In genomic region chr13:73081256-73081915, GRCh38 we compare ENCODE assay signal across 23 cellular contexts. TPM values are rescaled to one million over a fixed set of nuclear protein-coding genes. Genes with fewer than 3 reads are reported as not detected.
DNase-seq lines count a peak whose midpoint lies in the region; ATAC-seq, FAIRE-seq and TF ChIP-seq lines count a peak whose summit lies in the region.
"Had no signal": no experiment of that assay in that cellular context is flagged by ENCODE, and none has a peak within 500 bp of the region (broad histone marks: within the 10 kb centered on the region; RNA-seq: fewer than 3 reads in every experiment).

No MANE protein-coding gene starts in this region.

- no peaks in the 10 kb centered on the region for H3K79me2 ChIP-seq in H1 (ENCODE audit: control insufficient read depth in 1 of 2, insufficient read depth in 2 of 2, low read length in 2 of 2)

- CTCF ChIA-PET in H1 (lab: Charles Lee; ENCODE audit: partially characterized antibody) = no interaction called here

- H3K14ac ChIP-seq in H1 (ENCODE audit: insufficient read length) = no peak overlapping the region

- no peak overlapping the region for H4K5ac ChIP-seq in H1 (ENCODE audit: insufficient read length, low read depth, low read length)

- H3K36me3 ChIP-seq in H1 (ENCODE audit: control insufficient read depth in 2 of 4, insufficient read depth in 4 of 4, low read length in 3 of 4) = no peaks in the 10 kb centered on the region
- H3K36me3 ChIP-seq in small intestine (ENCODE audit: control insufficient read depth in 2 of 2, insufficient read depth in 2 of 2, low read length in 2 of 2) = no peaks in the 10 kb centered on the region
- peaks cover 12% of the 10 kb centered on the region for H3K36me3 ChIP-seq in MG63
- peaks cover 0 to 5% (median 0%) of the 10 kb centered on the region in 9 donors for H3K36me3 ChIP-seq in heart left ventricle
- H3K36me3 ChIP-seq: BLaER1, Peyer's patch had no signal

- no peak overlapping the region for H3K23ac ChIP-seq in H1 (ENCODE audit: insufficient read length)

- H2BK15ac ChIP-seq in H1 (ENCODE audit: low read length) = 0 out of 2 replicates have a peak overlapping the region, but pooled peaks have one; percentile 54

- H3K9me3 ChIP-seq in H1 (ENCODE audit: insufficient read depth in 2 of 2, low read depth in 1 of 2, low read length in 1 of 2) = no peaks in the 10 kb centered on the region
- H3K9me3 ChIP-seq in small intestine (ENCODE audit: control insufficient read depth, low read depth) = no peaks in the 10 kb centered on the region
- H3K9me3 ChIP-seq in MG63 = no peaks in the 10 kb centered on the region
- no peaks in the 10 kb centered on the region for H3K9me3 ChIP-seq in heart left ventricle
- H3K9me3 ChIP-seq: BLaER1, Peyer's patch had no signal

- H2AFZ ChIP-seq in H1 (ENCODE audit: low read length) = no peak overlapping the region
- H2AFZ ChIP-seq: GM23338 had no signal

- no peaks in the 10 kb centered on the region for H4K20me1 ChIP-seq in H1 (replicated peaks in 1 of 2; ENCODE audit: control insufficient read depth in 1 of 2, insufficient read depth in 2 of 2, low read length in 2 of 2)
- H4K20me1 ChIP-seq: BLaER1 had no signal

- TF ChIP-seq POLR2A in H1 (IDR thresholded peaks at IDR 0.05; ENCODE audit: control extremely low read depth in 1 of 2, low read depth in 2 of 2, low read length in 2 of 2) (no peak), heart left ventricle (IDR thresholded peaks at IDR 0.05) (no peak)

- no peak overlapping the region for H2AK5ac ChIP-seq in H1 (ENCODE audit: low read depth, low read length)

- TF ChIP-seq EP300 in H1 (IDR thresholded peaks at IDR 0.05; ENCODE audit: borderline replicate concordance in 1 of 2, low read depth in 2 of 2, low read length in 2 of 2) = no peak

- no peak overlapping the region for H3K4me2 ChIP-seq in H1 (ENCODE audit: insufficient read depth in 1 of 2, low read depth in 2 of 2, low read length in 2 of 2)
- H3K4me2 ChIP-seq: BLaER1, GM23338 had no signal

- no peak overlapping the region for H3K9ac ChIP-seq in H1 (replicated peaks in 1 of 4; ENCODE audit: extremely low read depth in 1 of 4, low read depth in 3 of 4, low read length in 3 of 4)
- H3K9ac ChIP-seq: BLaER1 had no signal

- TF ChIP-seq CTCF in H1 (IDR thresholded peaks at IDR 0.05; ENCODE audit: control extremely low read depth in 1 of 3, insufficient read depth in 1 of 3, low read depth in 1 of 3, low read length in 3 of 3) (no peak), heart left ventricle (IDR thresholded peaks at IDR 0.05) (no peak)

- H2BK120ac ChIP-seq in H1 (replicated peaks; ENCODE audit: low read depth, low read length) = no peak overlapping the region

- no peak for TF ChIP-seq RAD21 in H1 (IDR thresholded peaks at IDR 0.05 in 1 of 2, conservative IDR thresholded peaks at IDR 0.05 in 1 of 2; ENCODE audit: low read depth in 2 of 2, low read length in 2 of 2)

- no peak overlapping the region for H4K91ac ChIP-seq in H1 (replicated peaks; ENCODE audit: insufficient read length, low read length)

- FAIRE-seq in H1 (lab: Jason Lieb, UNC) (no peak), small intestine (lab: Jason Lieb, UNC) (no peak)
- FAIRE-seq: A204.1, D721Med, GM18507, K562 had no signal

- no peak for ATAC-seq in stimulated activated naive CD8-positive, alpha-beta T cell treated with anti-CD3 and anti-CD28 coated beads, Interleukin-15, Interleukin-2, amounts not matched to agents 100 U/mL and 50 U/mL, for 24 hours
- ATAC-seq in heart left ventricle = no peak
- ATAC-seq: CD8-positive, alpha-beta T cell; GM12878; GM23338; K562 had no signal

- no peak overlapping the region for H3K56ac ChIP-seq in H1 (replicated peaks; ENCODE audit: insufficient read length, low read depth, low read length)

- no peaks in the 10 kb centered on the region for H3K79me1 ChIP-seq in H1 (ENCODE audit: low read depth, low read length)

- intact Hi-C loops in heart left ventricle (cut with DNase I) = no loop called here

- H2BK12ac ChIP-seq in H1 (ENCODE audit: low read depth, low read length) = no peak overlapping the region

- H3K27ac ChIP-seq in H1 (ENCODE audit: low read depth, low read length) = no peak overlapping the region
- H3K27ac ChIP-seq in small intestine (ENCODE audit: low read depth in 1 of 2, low read length in 1 of 2) = no peak overlapping the region
- no peak overlapping the region for H3K27ac ChIP-seq in heart left ventricle
- H3K27ac ChIP-seq: BLaER1 had no signal

- POLR2A ChIA-PET in H1 (lab: Charles Lee; ENCODE audit: partially characterized antibody) = interaction anchor here (0.6 kb wide), 1 partner anchor 115 kb away, joined by 4 read pairs; no protein-coding TSS in a partner anchor

- DNase-seq in HT-29 (ENCODE audit: low spot score) (peak; percentile 65), H1 (ENCODE audit: low read depth in 1 of 2, low spot score in 2 of 2) (no peak), kidney tubule cell (ENCODE audit: low spot score) (peak; percentile 20), small intestine (peak; percentile 70), MG63 (no peak), LoVo (ENCODE audit: low spot score) (no peak), heart left ventricle (no peak)
- DNase-seq in stimulated activated naive CD8-positive, alpha-beta T cell treated with anti-CD3 and anti-CD28 coated beads, Interleukin-15, Interleukin-2, amounts not matched to agents 100 U/mL and 50 U/mL, for 24 hours = no peak
- DNase-seq: CD8-positive, alpha-beta T cell; DND-41; GDM1; NCI-H1092; NCI-H2081 treated with DMSO at 0.1 percent for 48 hours; NCI-H524; Peyer's patch; SHP77 treated with DMSO at 0.1 percent for 48 hours had no signal

- no peaks in the 10 kb centered on the region for H3K23me2 ChIP-seq in H1 (ENCODE audit: low read depth, low read length)

- H4K8ac ChIP-seq in H1 (ENCODE audit: extremely low read depth, insufficient read depth, low read length) = no peak overlapping the region

- no peak overlapping the region for H2BK20ac ChIP-seq in H1 (ENCODE audit: low read length)

- H3K4me3 ChIP-seq in H1 (ENCODE audit: extremely low read depth in 1 of 4, insufficient read depth in 2 of 4, low read depth in 3 of 4, low read length in 4 of 4) = no peak overlapping the region
- H3K4me3 ChIP-seq in small intestine (ENCODE audit: low read depth in 1 of 2, low read length in 2 of 2) = no peak overlapping the region
- no peak overlapping the region for H3K4me3 ChIP-seq in MG63
- no peak overlapping the region for H3K4me3 ChIP-seq in heart left ventricle
- H3K4me3 ChIP-seq: BLaER1, GM12878, GM23338, K562, Peyer's patch had no signal

- H3K18ac ChIP-seq in H1 (ENCODE audit: extremely low read depth, low read length) = no peak overlapping the region

- H2BK5ac ChIP-seq in H1 (ENCODE audit: low read depth, low read length) = no peak overlapping the region

- H3K4me1 ChIP-seq in H1 (replicated peaks in 1 of 4; ENCODE audit: control insufficient read depth in 3 of 4, insufficient read depth in 4 of 4, low read length in 3 of 4) = no peaks in the 10 kb centered on the region
- peaks cover 1 to 2% of the 10 kb centered on the region in 2 donors for H3K4me1 ChIP-seq in small intestine (ENCODE audit: control insufficient read depth in 2 of 2, insufficient read depth in 1 of 2, low read depth in 1 of 2, low read length in 1 of 2)
- H3K4me1 ChIP-seq in heart left ventricle = no peaks in the 10 kb centered on the region
- H3K4me1 ChIP-seq: BLaER1 had no signal

- no peak overlapping the region for H3K4ac ChIP-seq in H1 (replicated peaks; ENCODE audit: insufficient read length, low read depth, low read length)

- 84% methylated on average over 3 of the region's 4 CpGs; no CpG with 5 or more reads in 1 of the 2 experiments for WGBS in H1 (ENCODE audit: extremely low coverage in 1 of 2, insufficient coverage in 1 of 2, insufficient read length in 1 of 2, insufficient replicate concordance in 2 of 2, low coverage in 1 of 2, low lambda C conversion rate in 2 of 2, missing lambda C conversion rate in 1 of 2), 2 experiments
- 25 to 44% (median 30%) methylated on average over 3 to 4 of the region's 4 CpGs for WGBS in small intestine, 3 donors
- WGBS in heart left ventricle, 4 donors = 63 to 90% (median 76%) methylated on average over 3 to 4 of the region's 4 CpGs

- H3K27me3 ChIP-seq in H1 (replicated peaks in 1 of 4; ENCODE audit: control insufficient read depth in 3 of 4, extremely low read depth in 1 of 4, insufficient read depth in 3 of 4, low read length in 3 of 4) (no peaks in the 10 kb centered on the region), small intestine (ENCODE audit: control insufficient read depth in 2 of 2, insufficient read depth in 2 of 2, low read length in 2 of 2) (no peaks in the 10 kb centered on the region), MG63 (no peaks in the 10 kb centered on the region), heart left ventricle (no peaks in the 10 kb centered on the region)
- H3K27me3 ChIP-seq: BLaER1, Peyer's patch had no signal

TF ChIP-seq in H1, 55 proteins besides CTCF, POLR2A, EP300 and RAD21:
- no peak for TF ChIP-seq KDM1A (IDR thresholded peaks at IDR 0.05; ENCODE audit: borderline replicate concordance, low read length)

RNA-seq across cellular contexts. Expression of gene KLF5, which starts 22.6 kb away (rescaled TPM):
- total RNA-seq in HT-29 (2014; rRNA removed; shearing (Covaris generic)) = 129 and 135 TPM in 2 replicates
- total RNA-seq in H1 (2021; fragmentation: NEBNext Ultra II Directional; extraction: Animal tissue kit (Norgen Biotek cat#: 25700)) = 1.7 and 2.3 TPM in 2 replicates
- polyA plus RNA-seq in H1 (2011; rRNA removed) (1.2 and 1.9 TPM in 2 replicates), small intestine (100 to 1,000 TPM; 126 to 178 (median 141) TPM), heart left ventricle (1 to 10 TPM; 2.3 to 2.6 TPM)
- 1.1 TPM for polyA plus RNA-seq in H1 (2011; cell fraction: cytosol; rRNA removed)
- 3.3 TPM for polyA plus RNA-seq in H1 (2011; cell fraction: nucleus; rRNA removed)
- polyA plus RNA-seq in H1 (2012, experiment 1 of 2) = 0.88 to 1.6 TPM (median 1.3 TPM) in 4 replicates
- 0.14 TPM for polyA plus RNA-seq in H1 (2012, experiment 2 of 2)
- polyA plus RNA-seq in H1 (2013, experiment 1 of 2) = 3.7 TPM
- polyA plus RNA-seq in H1 (2013, experiment 2 of 2) = 4.1 TPM
- polyA minus RNA-seq in H1 (2011; rRNA and poly(A)+ RNA removed) = 4.2 and 7.5 TPM in 2 replicates
- 3.3 TPM for polyA minus RNA-seq in H1 (2011; cell fraction: cytosol; rRNA and poly(A)+ RNA removed)
- polyA minus RNA-seq in H1 (2011; cell fraction: nucleus; rRNA and poly(A)+ RNA removed) = 11.2 TPM
- 2.6 and 4.4 TPM in 2 replicates for total RNA-seq in MG63 (2014; rRNA removed; shearing (Covaris generic); ENCODE audit: low replicate concordance)
- 1 to 10 TPM in 8 of 9 donors, under 1 TPM in 1; 0.64 to 6.9 (median 3.8) TPM for total RNA-seq in heart left ventricle

Comparison
In these comparisons a context has a peak if more than half of its experiments do, and no peak if none do; other contexts are left out.
1. DNase-seq: peak in HT-29 (single experiment), kidney tubule cell (single experiment) and small intestine (single experiment); none in H1 (0 of 2), stimulated activated naive CD8-positive, alpha-beta T cell treated with anti-CD3 and anti-CD28 coated beads, Interleukin-15, Interleukin-2, amounts not matched to agents 100 U/mL and 50 U/mL, for 24 hours (single experiment), MG63 (single experiment), LoVo (single experiment) and heart left ventricle (0 of 5).
2. RNA of gene KLF5, which starts 22.6 kb away (total RNA-seq): 129 to 135 TPM in HT-29; 2.6 to 4.4 TPM in MG63, 0.64 to 6.9 TPM in heart left ventricle and 1.7 to 2.3 TPM in H1; every median in the first group is over 10 times any median in the second.